8 cellular contexts compared by ENCODE assay signal in genomic region chr16:4847774-4848587, GRCh38. TPM values are rescaled to one million over a fixed set of nuclear protein-coding genes. Genes with fewer than 3 reads are reported as not detected.
DNase-seq lines count a peak whose midpoint lies in the region; ATAC-seq and TF ChIP-seq lines count a peak whose summit lies in the region.

No MANE protein-coding gene starts in this region.

- H3K36me3 ChIP-seq in neuron (ENCODE audit: insufficient read depth, low read length) (peaks cover 31% of the 10 kb centered on the region), transverse colon (peaks cover 0 to 20% (median 8%) of the 10 kb centered on the region in 4 donors)

- H3K27ac Mint-ChIP-seq in activated T-helper 2 cell treated with anti-CD3 and anti-CD28 coated beads, Interferon-gamma antibody, Interleukin-2, Interleukin-4, amounts not matched to agents 10 μg/mL and 5 μg/mL and 100 μg/mL, durations not matched to agents 14 hours and 24 hours and 36 hours: peak overlapping the region; percentile 60

- peak; percentile 21 for ATAC-seq in HG02870 (IDR thresholded peaks at IDR 0.05; ENCODE audit: unreplicated experiment)

- DNase-seq in NK-92 treated with Interleukin-12 subunit alpha and Interleukin-12 subunit beta, amount 100 ng/mL, for 24 hours (lab: John Stamatoyannopoulos, UW): peak; percentile 52
- DNase-seq in NK-92 (lab: John Stamatoyannopoulos, UW; ENCODE audit: unreplicated experiment) (no peak), NOMO-1 treated with DMSO at 0.1 percent for 48 hours (lab: John Stamatoyannopoulos, UW; ENCODE audit: unreplicated experiment) (peak; percentile 42), foreskin fibroblast (peak; percentile 64 to 82), transverse colon (peak; percentile 61)
- peak; percentile 42 for DNase-seq in activated T-helper 2 cell treated with anti-CD3 and anti-CD28 coated beads, Interferon-gamma antibody, Interleukin-2, Interleukin-4, amounts not matched to agents 10 μg/mL and 5 μg/mL and 100 μg/mL, durations not matched to agents 14 hours and 24 hours and 36 hours (ENCODE audit: low spot score)

- intact Hi-C loops in activated T-helper 2 cell treated with anti-CD3 and anti-CD28 coated beads, Interferon-gamma antibody, Interleukin-2, Interleukin-4, amounts not matched to agents 10 μg/mL and 5 μg/mL and 100 μg/mL, durations not matched to agents 14 hours and 24 hours and 36 hours (cut with micrococcal nuclease): loop anchor here (1.0 to 10.0 kb wide), 6 partner anchors 45 to 247 kb away; partner anchors contain the start of genes ANKS3, DNAAF8, EEF2KMT and NUDT16L1
- intact Hi-C loops in transverse colon (cut with DNase I; ENCODE audit: low total_unique reads): loop anchor here (5.0 kb wide), 1 partner anchor 109 kb away; the partner anchor contains the start of gene SEC14L5

- peak overlapping the region; percentile 86 for H2AFZ ChIP-seq in neuron (ENCODE audit: low read depth, low read length)

- peak overlapping the region; percentile 84 for H3K4me3 Mint-ChIP-seq in activated T-helper 2 cell treated with anti-CD3 and anti-CD28 coated beads, Interferon-gamma antibody, Interleukin-2, Interleukin-4, amounts not matched to agents 10 μg/mL and 5 μg/mL and 100 μg/mL, durations not matched to agents 14 hours and 24 hours and 36 hours (ENCODE audit: low read depth)

- H3K27me3 Mint-ChIP-seq in activated T-helper 2 cell treated with anti-CD3 and anti-CD28 coated beads, Interferon-gamma antibody, Interleukin-2, Interleukin-4, amounts not matched to agents 10 μg/mL and 5 μg/mL and 100 μg/mL, durations not matched to agents 14 hours and 24 hours and 36 hours (ENCODE audit: low read depth): no peaks in the 10 kb centered on the region

- H3K9me3 Mint-ChIP-seq in activated T-helper 2 cell treated with anti-CD3 and anti-CD28 coated beads, Interferon-gamma antibody, Interleukin-2, Interleukin-4, amounts not matched to agents 10 μg/mL and 5 μg/mL and 100 μg/mL, durations not matched to agents 14 hours and 24 hours and 36 hours: no peaks in the 10 kb centered on the region

- in situ Hi-C loops in transverse colon (cut with MboI; ENCODE audit: low pct_ligation_motif_present in 1 of 4, low pct_unique_long_range_greater_than_20kb in 1 of 4, low sequenced_read_pairs in 3 of 4): loop anchor here in 2 of 4 donors (10.0 kb wide), 2 partner anchors 97 to 107 kb away; partner anchors contain the start of gene SEC14L5 (in 1 of the 2)

- TF ChIP-seq EP300 in transverse colon (IDR thresholded peaks at IDR 0.05; ENCODE audit: low read depth): no peak

- H3K4me3 ChIP-seq in foreskin fibroblast (ENCODE audit: low read depth in 1 of 2, low read length in 2 of 2): peak overlapping the region; percentile 76 to 90
- H3K4me3 ChIP-seq in neuron (ENCODE audit: low read length): peak overlapping the region; percentile 92
- H3K4me3 ChIP-seq in transverse colon: peak overlapping the region; percentile 78 to 99 (median 88)

- peak overlapping the region; percentile 99 to 100 (median 100) for H3K27ac ChIP-seq in transverse colon

- H3K4me1 ChIP-seq in neuron (ENCODE audit: insufficient read depth, low read length): peaks cover 47% of the 10 kb centered on the region
- H3K4me1 ChIP-seq in transverse colon: peaks cover 26 to 64% (median 48%) of the 10 kb centered on the region in 4 donors

- H3K9me3 ChIP-seq in neuron (ENCODE audit: low read length): no peaks in the 10 kb centered on the region
- no peaks in the 10 kb centered on the region for H3K9me3 ChIP-seq in transverse colon

- WGBS in transverse colon (ENCODE audit: low coverage in 1 of 2), 2 donors: 0% methylated on average over 1 to 33 of the region's 83 CpGs

- TF ChIP-seq CTCF in foreskin fibroblast (IDR thresholded peaks at IDR 0.05; ENCODE audit: low read depth, low read length) (no peak), transverse colon (IDR thresholded peaks at IDR 0.05) (no peak)

- no peak for TF ChIP-seq POLR2A in transverse colon (IDR thresholded peaks at IDR 0.05)

- peaks cover 38% of the 10 kb centered on the region for H3K36me3 Mint-ChIP-seq in activated T-helper 2 cell treated with anti-CD3 and anti-CD28 coated beads, Interferon-gamma antibody, Interleukin-2, Interleukin-4, amounts not matched to agents 10 μg/mL and 5 μg/mL and 100 μg/mL, durations not matched to agents 14 hours and 24 hours and 36 hours (ENCODE audit: low read depth)

- H3K27me3 ChIP-seq in neuron (ENCODE audit: insufficient read depth, low read length) (no peaks in the 10 kb centered on the region), transverse colon (no peaks in the 10 kb centered on the region)

- peaks cover 51% of the 10 kb centered on the region for H3K4me1 Mint-ChIP-seq in activated T-helper 2 cell treated with anti-CD3 and anti-CD28 coated beads, Interferon-gamma antibody, Interleukin-2, Interleukin-4, amounts not matched to agents 10 μg/mL and 5 μg/mL and 100 μg/mL, durations not matched to agents 14 hours and 24 hours and 36 hours (ENCODE audit: low read depth)

RNA-seq across cellular contexts. Expression of gene UBN1, which starts 0.7 kb away (rescaled TPM):
- total RNA-seq in activated T-helper 2 cell treated with anti-CD3 and anti-CD28 coated beads, Interferon-gamma antibody, Interleukin-2, Interleukin-4, amounts not matched to agents 10 μg/mL and 5 μg/mL and 100 μg/mL, durations not matched to agents 14 hours and 24 hours and 36 hours: 33.8 and 34.2 TPM in 2 replicates
- total RNA-seq in transverse colon: 10 to 100 TPM; 33.6 to 60.2 (median 53.0) TPM

RNA-seq across cellular contexts. Expression of gene GLYR1, which starts 0.9 kb away (rescaled TPM):
- 104 and 112 TPM in 2 replicates for total RNA-seq in activated T-helper 2 cell treated with anti-CD3 and anti-CD28 coated beads, Interferon-gamma antibody, Interleukin-2, Interleukin-4, amounts not matched to agents 10 μg/mL and 5 μg/mL and 100 μg/mL, durations not matched to agents 14 hours and 24 hours and 36 hours
- 10 to 100 TPM; 50.2 to 88.4 (median 74.0) TPM for total RNA-seq in transverse colon

RNA-seq across cellular contexts. Expression of gene ROGDI, which starts 45.5 kb away (rescaled TPM):
- total RNA-seq in activated T-helper 2 cell treated with anti-CD3 and anti-CD28 coated beads, Interferon-gamma antibody, Interleukin-2, Interleukin-4, amounts not matched to agents 10 μg/mL and 5 μg/mL and 100 μg/mL, durations not matched to agents 14 hours and 24 hours and 36 hours: 5.1 and 5.5 TPM in 2 replicates
- total RNA-seq in transverse colon: 10 to 100 TPM; 28.1 to 75.2 (median 43.7) TPM

RNA-seq across cellular contexts. Expression of gene SMIM22, which starts 52.8 kb away (rescaled TPM):
- total RNA-seq in activated T-helper 2 cell treated with anti-CD3 and anti-CD28 coated beads, Interferon-gamma antibody, Interleukin-2, Interleukin-4, amounts not matched to agents 10 μg/mL and 5 μg/mL and 100 μg/mL, durations not matched to agents 14 hours and 24 hours and 36 hours: not detected in 2 replicates
- 100 to 1,000 TPM in 3 of 4 donors, 10 to 100 TPM in 1; 88.0 to 450 (median 252) TPM for total RNA-seq in transverse colon

RNA-seq across cellular contexts. Expression of gene SEPTIN12, which starts 59.8 kb away (rescaled TPM):
- not detected in 2 replicates for total RNA-seq in activated T-helper 2 cell treated with anti-CD3 and anti-CD28 coated beads, Interferon-gamma antibody, Interleukin-2, Interleukin-4, amounts not matched to agents 10 μg/mL and 5 μg/mL and 100 μg/mL, durations not matched to agents 14 hours and 24 hours and 36 hours
- not detected for total RNA-seq in transverse colon
